ENCODE assay signal across 8 cellular contexts in genomic region chr9:35072461-35073275, GRCh38. TPM values are rescaled to one million over a fixed set of nuclear protein-coding genes. Genes with fewer than 3 reads are reported as not detected.
DNase-seq lines count a peak whose midpoint lies in the region; ATAC-seq, FAIRE-seq and TF ChIP-seq lines count a peak whose summit lies in the region.

Gene VCP (minus strand): TSS chr9:35072625. CDS start chr9:35072353, 272 bp downstream.

- no peaks in the 10 kb centered on the region for H3K27me3 Mint-ChIP-seq in activated CD8-positive, alpha-beta memory T cell treated with anti-CD3 and anti-CD28 coated beads, Interleukin-2, amount 10 ng/mL, durations not matched to agents 7 days and 5 days
- H3K27me3 Mint-ChIP-seq in memory B cell = no peaks in the 10 kb centered on the region

- peak; percentile 99 for FAIRE-seq in H1 (lab: Jason Lieb, UNC)

- H2BK20ac ChIP-seq in H1 (ENCODE audit: low read length) = no peak within 1 kb of the TSS

- H3K27ac Mint-ChIP-seq in activated CD8-positive, alpha-beta memory T cell treated with anti-CD3 and anti-CD28 coated beads, Interleukin-2, amount 10 ng/mL, durations not matched to agents 7 days and 5 days = peak within 1 kb of the TSS; percentile 96
- H3K27ac Mint-ChIP-seq in memory B cell = peak within 1 kb of the TSS; percentile 86

- peaks cover 84% of the 10 kb centered on the region for H3K36me3 ChIP-seq in NT2/D1 (ENCODE audit: insufficient read depth, insufficient read length, low read length)
- peaks cover 20 to 48% (median 41%) of the 10 kb centered on the region in 4 experiments for H3K36me3 ChIP-seq in H1 (ENCODE audit: control insufficient read depth in 2 of 4, insufficient read depth in 4 of 4, low read length in 3 of 4)

- H3K18ac ChIP-seq in H1 (ENCODE audit: extremely low read depth, low read length) = peak within 1 kb of the TSS; percentile 62; the same call in 1 of the 2 replicates

- TF ChIP-seq RAD21 in H1 (IDR thresholded peaks at IDR 0.05 in 1 of 2, conservative IDR thresholded peaks at IDR 0.05 in 1 of 2; ENCODE audit: low read depth in 2 of 2, low read length in 2 of 2) = no peak

- peak within 1 kb of the TSS; percentile 92 for H3K4ac ChIP-seq in H1 (replicated peaks; ENCODE audit: insufficient read length, low read depth, low read length)

- no peak within 1 kb of the TSS for H2BK120ac ChIP-seq in H1 (replicated peaks; ENCODE audit: low read depth, low read length)

- H4K5ac ChIP-seq in H1 (ENCODE audit: insufficient read length, low read depth, low read length) = peak within 1 kb of the TSS; percentile 87

- peak within 1 kb of the TSS; percentile 19 for H4K91ac ChIP-seq in H1 (replicated peaks; ENCODE audit: insufficient read length, low read length)

- peaks cover 7% of the 10 kb centered on the region for H3K79me1 ChIP-seq in H1 (ENCODE audit: low read depth, low read length)

- peak within 1 kb of the TSS; percentile 87 for H2BK5ac ChIP-seq in H1 (ENCODE audit: low read depth, low read length)

- TF ChIP-seq EP300 in H1 (IDR thresholded peaks at IDR 0.05; ENCODE audit: borderline replicate concordance in 1 of 2, low read depth in 2 of 2, low read length in 2 of 2) = no peak

- peak within 1 kb of the TSS; percentile 98 for H4K8ac ChIP-seq in H1 (ENCODE audit: extremely low read depth, insufficient read depth, low read length)

- TF ChIP-seq POLR2A in H1 (IDR thresholded peaks at IDR 0.05; ENCODE audit: control extremely low read depth in 1 of 2, low read depth in 2 of 2, low read length in 2 of 2) = peak; percentile 94 to 98

- CTCF ChIA-PET in activated CD8-positive, alpha-beta memory T cell treated with anti-CD3 and anti-CD28 coated beads, Interleukin-2, amount 10 ng/mL, durations not matched to agents 7 days and 5 days (lab: Charles Lee) = interaction anchor here (1.1 to 4.8 kb wide), 9 partner anchors 8 to 187 kb away, joined by 4 to 35 read pairs (median 5); partner anchors contain the start of genes ATOSB, FANCG and PIGO
- CTCF ChIA-PET in H1 (lab: Charles Lee; ENCODE audit: partially characterized antibody) = interaction anchor here (0.8 to 4.4 kb wide), 6 partner anchors 18 to 173 kb away, joined by 3 to 15 read pairs (median 4); partner anchors contain the start of gene PIGO

- H3K79me2 ChIP-seq in H1 (ENCODE audit: control insufficient read depth in 1 of 2, insufficient read depth in 2 of 2, low read length in 2 of 2) = peaks cover 35 to 50% of the 10 kb centered on the region in 2 experiments

- DNase-seq in COR-L47 (lab: John Stamatoyannopoulos, UW) (peak; percentile 99), HUDEP-2 (lab: John Stamatoyannopoulos, UW; ENCODE audit: unreplicated experiment in 76 of 76) (peak in 75 of 76 experiments; percentile 60 to 98 (median 95)), NT2/D1 (ENCODE audit: low read depth, low spot score) (peak; percentile 98), H1 (ENCODE audit: low read depth in 1 of 2, low spot score in 2 of 2) (peak; percentile 95 to 100), memory B cell (ENCODE audit: low spot score in 2 of 2) (peak in 1 of 2 donors; percentile 97)
- DNase-seq in activated CD8-positive, alpha-beta memory T cell treated with anti-CD3 and anti-CD28 coated beads, Interleukin-2, amount 10 ng/mL, durations not matched to agents 7 days and 5 days = peak; percentile 99
- peak; percentile 95 for DNase-seq in stimulated activated CD8-positive, alpha-beta memory T cell treated with anti-CD3 and anti-CD28 coated beads, Interleukin-12 subunit alpha, Interleukin-12 subunit beta, amount 100 ng/mL, for 4 hours (ENCODE audit: low read depth)

- POLR2A ChIA-PET in H1 (lab: Charles Lee; ENCODE audit: partially characterized antibody) = interaction anchor here (0.6 to 17.6 kb wide), 25 partner anchors 8 to 660 kb away, joined by 3 to 440 read pairs (median 7); partner anchors contain the start of genes ATOSB, CCDC107, CREB3 and DNAJB5

- H3K4me3 ChIP-seq in NT2/D1 (ENCODE audit: insufficient read length, low read depth) = peak within 1 kb of the TSS; percentile 94
- H3K4me3 ChIP-seq in H1 (ENCODE audit: extremely low read depth in 1 of 4, insufficient read depth in 2 of 4, low read depth in 3 of 4, low read length in 4 of 4) = peak within 1 kb of the TSS; percentile 75 to 94 (median 87)

- H3K23ac ChIP-seq in H1 (ENCODE audit: insufficient read length) = no peak within 1 kb of the TSS

- peak within 1 kb of the TSS; percentile 79 for H3K4me3 Mint-ChIP-seq in activated CD8-positive, alpha-beta memory T cell treated with anti-CD3 and anti-CD28 coated beads, Interleukin-2, amount 10 ng/mL, durations not matched to agents 7 days and 5 days
- H3K4me3 Mint-ChIP-seq in memory B cell = peak within 1 kb of the TSS; percentile 85

- H4K20me1 ChIP-seq in H1 (replicated peaks in 1 of 2; ENCODE audit: control insufficient read depth in 1 of 2, insufficient read depth in 2 of 2, low read length in 2 of 2) = peaks cover 12 to 26% of the 10 kb centered on the region in 2 experiments

- peaks cover 67% of the 10 kb centered on the region for H3K4me1 Mint-ChIP-seq in activated CD8-positive, alpha-beta memory T cell treated with anti-CD3 and anti-CD28 coated beads, Interleukin-2, amount 10 ng/mL, durations not matched to agents 7 days and 5 days
- H3K4me1 Mint-ChIP-seq in memory B cell = peaks cover 27% of the 10 kb centered on the region

- ATAC-seq in GM21381 (IDR thresholded peaks at IDR 0.05; ENCODE audit: unreplicated experiment) (peak; percentile 84), memory B cell (ENCODE audit: low read depth) (peak; percentile 86)
- ATAC-seq in activated CD8-positive, alpha-beta memory T cell treated with anti-CD3 and anti-CD28 coated beads, Interleukin-2, amount 10 ng/mL, durations not matched to agents 7 days and 5 days = peak; percentile 90

- H3K36me3 Mint-ChIP-seq in activated CD8-positive, alpha-beta memory T cell treated with anti-CD3 and anti-CD28 coated beads, Interleukin-2, amount 10 ng/mL, durations not matched to agents 7 days and 5 days = peaks cover 48% of the 10 kb centered on the region
- H3K36me3 Mint-ChIP-seq in memory B cell = peaks cover 16% of the 10 kb centered on the region

- peak within 1 kb of the TSS; percentile 95 for H2AK5ac ChIP-seq in H1 (ENCODE audit: low read depth, low read length)

- H3K9ac ChIP-seq in NT2/D1 (ENCODE audit: insufficient read length, low read depth) (peak within 1 kb of the TSS; percentile 97), H1 (replicated peaks in 1 of 4; ENCODE audit: extremely low read depth in 1 of 4, low read depth in 3 of 4, low read length in 3 of 4) (peak within 1 kb of the TSS; percentile 90 to 99 (median 93))

- H3K23me2 ChIP-seq in H1 (ENCODE audit: low read depth, low read length) = peaks cover 3% of the 10 kb centered on the region; the same call in 1 of the 2 replicates

- H3K9me3 ChIP-seq in NT2/D1 (ENCODE audit: insufficient read depth, low read length) (no peaks in the 10 kb centered on the region), H1 (ENCODE audit: insufficient read depth in 2 of 2, low read depth in 1 of 2, low read length in 1 of 2) (no peaks in the 10 kb centered on the region)

- peak within 1 kb of the TSS; percentile 73; the same call in 1 of the 2 replicates for H2AFZ ChIP-seq in H1 (ENCODE audit: low read length)

- no peaks in the 10 kb centered on the region for H3K9me3 Mint-ChIP-seq in activated CD8-positive, alpha-beta memory T cell treated with anti-CD3 and anti-CD28 coated beads, Interleukin-2, amount 10 ng/mL, durations not matched to agents 7 days and 5 days (ENCODE audit: low read depth)
- no peaks in the 10 kb centered on the region for H3K9me3 Mint-ChIP-seq in memory B cell

- peak within 1 kb of the TSS; percentile 85 to 86 for H3K4me2 ChIP-seq in H1 (ENCODE audit: insufficient read depth in 1 of 2, low read depth in 2 of 2, low read length in 2 of 2)

- H3K4me1 ChIP-seq in NT2/D1 (ENCODE audit: insufficient read depth, insufficient read length) (peaks cover 6% of the 10 kb centered on the region), H1 (replicated peaks in 1 of 4; ENCODE audit: control insufficient read depth in 3 of 4, insufficient read depth in 4 of 4, low read length in 3 of 4) (peaks cover 4 to 12% (median 7%) of the 10 kb centered on the region in 4 experiments)

- no peak for TF ChIP-seq CTCF in H1 (IDR thresholded peaks at IDR 0.05; ENCODE audit: control extremely low read depth in 1 of 3, insufficient read depth in 1 of 3, low read depth in 1 of 3, low read length in 3 of 3)

- H3K27ac ChIP-seq in H1 (ENCODE audit: low read depth, low read length) = peak within 1 kb of the TSS; percentile 93

- peak within 1 kb of the TSS; percentile 78 for H3K56ac ChIP-seq in H1 (replicated peaks; ENCODE audit: insufficient read length, low read depth, low read length)

- WGBS in H1 (ENCODE audit: extremely low coverage in 1 of 2, insufficient coverage in 1 of 2, insufficient read length in 1 of 2, insufficient replicate concordance in 2 of 2, low coverage in 1 of 2, low lambda C conversion rate in 2 of 2, missing lambda C conversion rate in 1 of 2), 2 experiments = 4% methylated on average over 54 of the region's 54 CpGs; no CpG with 5 or more reads in 1 of the 2 experiments

- peak within 1 kb of the TSS; percentile 48 for H2BK15ac ChIP-seq in H1 (ENCODE audit: low read length)

- no peak within 1 kb of the TSS for H3K14ac ChIP-seq in H1 (ENCODE audit: insufficient read length)

- no peaks in the 10 kb centered on the region for H3K27me3 ChIP-seq in NT2/D1 (ENCODE audit: insufficient read depth, insufficient read length)
- no peaks in the 10 kb centered on the region for H3K27me3 ChIP-seq in H1 (replicated peaks in 1 of 4; ENCODE audit: control insufficient read depth in 3 of 4, extremely low read depth in 1 of 4, insufficient read depth in 3 of 4, low read length in 3 of 4)

- peak within 1 kb of the TSS; percentile 50; the same call in 1 of the 2 replicates for H2BK12ac ChIP-seq in H1 (ENCODE audit: low read depth, low read length)

TF ChIP-seq in H1, 55 proteins besides CTCF, POLR2A, EP300 and RAD21 (continues in another document):
- TF ChIP-seq MAX (IDR thresholded peaks at IDR 0.05) (peak; percentile 8; the same call in 1 of the 2 replicates), EZH2 (IDR thresholded peaks at IDR 0.05; ENCODE audit: low read depth, low read length, severe bottlenecking) (no peak), BRCA1 (IDR thresholded peaks at IDR 0.05; ENCODE audit: low read depth, low read length) (no peak)

RNA-seq across cellular contexts. Expression of gene VCP, which starts in this region (rescaled TPM):
- 100 to 1,000 TPM; 222 to 298 TPM for total RNA-seq in activated CD8-positive, alpha-beta memory T cell treated with anti-CD3 and anti-CD28 coated beads, Interleukin-2, amount 10 ng/mL, durations not matched to agents 7 days and 5 days
- total RNA-seq in H1 (2021; fragmentation: NEBNext Ultra II Directional; extraction: Animal tissue kit (Norgen Biotek cat#: 25700)) = 375 and 379 TPM in 2 replicates
- 159 and 173 TPM in 2 replicates for polyA plus RNA-seq in H1 (2011; rRNA removed)
- polyA plus RNA-seq in H1 (2011; cell fraction: cytosol; rRNA removed) = 261 TPM
- polyA plus RNA-seq in H1 (2011; cell fraction: nucleus; rRNA removed) = 391 TPM
- polyA plus RNA-seq in H1 (2012, experiment 1 of 2) = 349 to 413 TPM (median 400 TPM) in 4 replicates
- polyA plus RNA-seq in H1 (2012, experiment 2 of 2) = 128 TPM
- 137 TPM for polyA plus RNA-seq in H1 (2013, experiment 1 of 2)
- polyA plus RNA-seq in H1 (2013, experiment 2 of 2) = 123 TPM
- 646 and 651 TPM in 2 replicates for polyA minus RNA-seq in H1 (2011; rRNA and poly(A)+ RNA removed)
- polyA minus RNA-seq in H1 (2011; cell fraction: cytosol; rRNA and poly(A)+ RNA removed) = 279 TPM
- polyA minus RNA-seq in H1 (2011; cell fraction: nucleus; rRNA and poly(A)+ RNA removed) = 263 TPM
